In the genomic region with DNA sequence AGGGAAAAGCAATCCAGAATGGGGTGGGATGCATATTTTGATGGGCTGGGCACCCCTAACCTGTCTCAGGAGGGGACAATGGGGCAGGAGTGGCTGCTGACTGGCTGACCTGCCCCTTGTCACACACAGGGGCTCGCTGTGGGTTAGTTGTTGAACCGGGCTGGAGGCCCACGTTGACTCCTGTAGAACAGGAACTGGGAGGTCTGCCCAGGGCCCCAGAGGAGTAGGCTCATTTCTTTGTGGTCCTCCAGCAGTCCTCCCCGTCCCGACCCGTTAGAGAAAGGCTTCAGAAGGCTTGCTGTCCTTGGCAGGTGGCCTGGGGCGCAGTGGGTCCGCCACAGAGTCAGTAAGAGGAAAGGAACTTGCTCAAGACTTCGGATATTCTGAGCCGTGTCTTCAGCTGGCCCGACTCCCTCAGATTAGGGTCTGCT, we compare ENCODE assay signal across 17 cellular contexts.
DNase-seq lines count a peak whose midpoint lies in the region; ATAC-seq, FAIRE-seq and TF ChIP-seq lines count a peak whose summit lies in the region.
"Had no signal": no experiment of that assay in that cellular context is flagged by ENCODE, and none has a peak within 500 bp of the region (broad histone marks: within the 10 kb centered on the region; RNA-seq: fewer than 3 reads in every experiment).

No MANE protein-coding gene starts in this region.

- DNase-seq in esophagus squamous epithelium (lab: John Stamatoyannopoulos, UW) (no peak), left lung (no peak), gastrocnemius medialis (peak in 1 of 2 donors; percentile 52), ureter (ENCODE audit: low spot score) (peak; percentile 42), GM19239 (ENCODE audit: insufficient read length, low spot score) (no peak)
- DNase-seq: activated B cell treated with CpG ODN at 0.5 μM for 24 hours; Calu3; effector memory CD4-positive, alpha-beta T cell; kidney glomerular epithelial cell; NCI-H1436 treated with DMSO at 0.1 percent for 48 hours; NCI-H2171 treated with DMSO at 0.1 percent for 48 hours; stimulated activated CD4-positive, alpha-beta T cell treated with anti-CD3 and anti-CD28 coated beads, Interleukin-12 subunit alpha, Interleukin-12 subunit beta, amount 100 ng/mL, for 4 hours had no signal

- no peaks in the 10 kb centered on the region for H3K36me3 ChIP-seq in esophagus squamous epithelium
- peaks cover 0 to 4% of the 10 kb centered on the region in 2 donors for H3K36me3 ChIP-seq in left lung
- H3K36me3 ChIP-seq in gastrocnemius medialis = no peaks in the 10 kb centered on the region

- in situ Hi-C loops in gastrocnemius medialis (cut with MboI; ENCODE audit: low sequenced_read_pairs in 4 of 4) = loop anchor here in 2 of 4 donors (5.0 to 25.0 kb wide), 2 partner anchors 65 to 175 kb away; no protein-coding TSS in a partner anchor

- TF ChIP-seq POLR2A in esophagus squamous epithelium (IDR thresholded peaks at IDR 0.05) (no peak), gastrocnemius medialis (IDR thresholded peaks at IDR 0.05) (peak in 1 of 2 donors; percentile 8)

- H3K9me3 ChIP-seq in esophagus squamous epithelium (no peaks in the 10 kb centered on the region), left lung (no peaks in the 10 kb centered on the region), gastrocnemius medialis (no peaks in the 10 kb centered on the region)
- H3K9me3 ChIP-seq: adrenal gland, SJSA1 had no signal

- 70 to 82% methylated on average over 6 of the region's 11 CpGs for WGBS in esophagus squamous epithelium, 2 donors

- no peak for FAIRE-seq in GM19239 (lab: Jason Lieb, UNC)
- FAIRE-seq: HepG2 had no signal

- ATAC-seq in left lung (no peak), gastrocnemius medialis (no peak), GM18870 (IDR thresholded peaks at IDR 0.05; ENCODE audit: unreplicated experiment) (no peak), HG02938 (IDR thresholded peaks at IDR 0.05; ENCODE audit: unreplicated experiment) (no peak)
- ATAC-seq: HepG2 had no signal

- TF ChIP-seq CTCF in esophagus squamous epithelium (IDR thresholded peaks at IDR 0.05) = no peak
- no peak for TF ChIP-seq CTCF in left lung (IDR thresholded peaks at IDR 0.05)
- no peak for TF ChIP-seq CTCF in gastrocnemius medialis (IDR thresholded peaks at IDR 0.05 in 4 of 5, conservative IDR thresholded peaks at IDR 0.05 in 1 of 5)

- peak overlapping the region; percentile 32 to 82 (median 64) for H3K27ac ChIP-seq in esophagus squamous epithelium
- peak overlapping the region; percentile 7 to 37 for H3K27ac ChIP-seq in left lung
- H3K27ac ChIP-seq in gastrocnemius medialis = peak overlapping the region; percentile 48 to 71 (median 62)
- H3K27ac ChIP-seq: SJSA1 had no signal

- H3K4me1 ChIP-seq in esophagus squamous epithelium = peaks cover 0 to 67% (median 37%) of the 10 kb centered on the region in 3 donors
- peaks cover 26 to 38% of the 10 kb centered on the region in 2 donors for H3K4me1 ChIP-seq in left lung
- peaks cover 34 to 56% of the 10 kb centered on the region in 2 donors for H3K4me1 ChIP-seq in gastrocnemius medialis

- H3K4me3 ChIP-seq in esophagus squamous epithelium (no peak overlapping the region), left lung (no peak overlapping the region), gastrocnemius medialis (no peak overlapping the region)
- H3K4me3 ChIP-seq: adrenal gland, SJSA1 had no signal

- H3K27me3 ChIP-seq in esophagus squamous epithelium = no peaks in the 10 kb centered on the region
- peaks cover 0 to 7% of the 10 kb centered on the region in 2 donors for H3K27me3 ChIP-seq in left lung
- H3K27me3 ChIP-seq in gastrocnemius medialis = peaks cover 0 to 5% (median 0%) of the 10 kb centered on the region in 3 donors
- H3K27me3 ChIP-seq: adrenal gland, SJSA1 had no signal

- intact Hi-C loops in esophagus squamous epithelium (cut with DNase I) = no loop called here
- intact Hi-C loops in left lung (cut with DNase I) = loop anchor here (10.0 kb wide), 1 partner anchor 178 kb away; no protein-coding TSS in a partner anchor
- intact Hi-C loops in gastrocnemius medialis (cut with DNase I; ENCODE audit: low total_unique reads) = no loop called here

Comparison
In these comparisons a context has a peak if more than half of its experiments do, and no peak if none do; other contexts are left out.
1. intact Hi-C loops: an anchor here in left lung (10.0 kb wide); none called in esophagus squamous epithelium and gastrocnemius medialis.